1 cellular context compared by ENCODE assay signal in genomic region chr17:3724373-3725077, GRCh38.
A peak's percentile ranks its signal among the peaks of the same experiment; 100 is the strongest.
TF ChIP-seq lines count a peak whose summit lies in the region.

No MANE protein-coding gene starts in this region.

TF ChIP-seq in HepG2, 621 proteins besides CTCF, POLR2A, EP300 and RAD21:
- TF ChIP-seq ZNF567 (CRISPR knock-in tag; IDR thresholded peaks at IDR 0.05; ENCODE audit: borderline replicate concordance) (0 out of 2 replicates have a peak, but pooled peaks have one; percentile 9), PHF21A (CRISPR knock-in tag; IDR thresholded peaks at IDR 0.05) (no peak), GABPA (IDR thresholded peaks at IDR 0.05; ENCODE audit: low read depth, low read length) (peak; percentile 6; the same call in 1 of the 2 replicates), GABPA (CRISPR knock-in tag; IDR thresholded peaks at IDR 0.05; ENCODE audit: low read depth) (0 out of 2 replicates have a peak, but pooled peaks have one; percentile 8), ZNF773 (CRISPR knock-in tag; IDR thresholded peaks at IDR 0.05; ENCODE audit: borderline replicate concordance) (no peak), ZNF788 (CRISPR knock-in tag; IDR thresholded peaks at IDR 0.05; ENCODE audit: borderline replicate concordance) (0 out of 2 replicates have a peak, but pooled peaks have one; percentile 3)
